9 cellular contexts compared by ENCODE assay signal in genomic region chr6:163416380-163416629, GRCh38. TPM values are rescaled to one million over a fixed set of nuclear protein-coding genes. Genes with fewer than 3 reads are reported as not detected.
A peak's percentile ranks its signal among the peaks of the same experiment; 100 is the strongest.
DNase-seq lines count a peak whose midpoint lies in the region; ATAC-seq, FAIRE-seq and TF ChIP-seq lines count a peak whose summit lies in the region.
"Had no signal": no experiment of that assay in that cellular context is flagged by ENCODE, and none has a peak within 500 bp of the region (broad histone marks: within the 10 kb centered on the region; RNA-seq: fewer than 3 reads in every experiment).

No MANE protein-coding gene starts in this region.

- no peak overlapping the region for H4K8ac ChIP-seq in mesendoderm (ENCODE audit: low read depth, low read length)

- H2BK15ac ChIP-seq in mesendoderm (replicated peaks; ENCODE audit: low read depth), result no peak overlapping the region

- BruUV-seq in K562 (replicated peaks; lab: Mats Ljungman, UMichigan), result TSS peak; percentile 48

- no peak for TF ChIP-seq EP300 in K562 (IDR thresholded peaks at IDR 0.05; ENCODE audit: low read length)

- no peaks in the 10 kb centered on the region; the same call in none of the 2 replicates for H4K20me1 ChIP-seq in K562 (replicated peaks; ENCODE audit: control insufficient read depth, insufficient read depth, low read length)

- H3K4me3 ChIP-seq in right atrium auricular region, result peak overlapping the region; percentile 93 to 98
- H3K4me3 ChIP-seq in K562, result peak overlapping the region; percentile 87
- peak overlapping the region; percentile 80 for H3K4me3 ChIP-seq in mesendoderm (ENCODE audit: low read length)
- H3K4me3 ChIP-seq in aorta (ENCODE audit: low read length in 2 of 2), result peak overlapping the region; percentile 87 to 96

- intact Hi-C loops in Right ventricle myocardium inferior (cut with DNase I), result loop anchor here (1.0 to 5.0 kb wide), 7 partner anchors 151 to 692 kb away; no protein-coding TSS in a partner anchor
- intact Hi-C loops in K562 (cut with micrococcal nuclease), result loop anchor here (1.0 to 5.0 kb wide), 6 partner anchors 156 to 1511 kb away; no protein-coding TSS in a partner anchor
- intact Hi-C loops in aorta (cut with DNase I), result loop anchor here (10.0 kb wide), 4 partner anchors 118 to 692 kb away; partner anchors contain the start of genes PACRG (in 1 of the 2) and PRKN (in 1 of the 2)

- no peak for TF ChIP-seq CTCF in right atrium auricular region (IDR thresholded peaks at IDR 0.05)
- TF ChIP-seq CTCF in K562 (IDR thresholded peaks at IDR 0.05 in 2 of 3, conservative IDR thresholded peaks at IDR 0.05 in 1 of 3; ENCODE audit: insufficient read depth in 2 of 3, low read depth in 1 of 3, low read length in 3 of 3), result no peak

- no peak overlapping the region for H3K4ac ChIP-seq in mesendoderm (ENCODE audit: low read depth, low read length)

- no peak for ATAC-seq in Right ventricle myocardium inferior
- no peak for ATAC-seq in K562
- ATAC-seq in aorta (ENCODE audit: low FRiP score), result no peak
- ATAC-seq: activated CD4-positive, CD25-positive, alpha-beta regulatory T cell treated with anti-CD3 and anti-CD28 coated beads, Interleukin-2, amount 50 U/mL, for 24 hours had no signal

- H3K9me1 ChIP-seq in K562 (ENCODE audit: control insufficient read depth, insufficient read depth, low read length), result no peaks in the 10 kb centered on the region

- peak overlapping the region; percentile 75 for H3K56ac ChIP-seq in mesendoderm (ENCODE audit: low read length)

- peaks cover 0 to 29% of the 10 kb centered on the region in 2 donors for H3K4me1 ChIP-seq in right atrium auricular region
- H3K4me1 ChIP-seq in K562 (replicated peaks in 1 of 2; ENCODE audit: control insufficient read depth in 2 of 2, insufficient read depth in 2 of 2, low read length in 2 of 2), result peaks cover 12% of the 10 kb centered on the region in 2 experiments
- H3K4me1 ChIP-seq in mesendoderm (ENCODE audit: control insufficient read depth, low read depth, low read length), result peaks cover 2% of the 10 kb centered on the region
- H3K4me1 ChIP-seq in aorta (ENCODE audit: control insufficient read depth in 1 of 2, insufficient read depth in 2 of 2, low read length in 2 of 2), result peaks cover 3% of the 10 kb centered on the region in 2 donors

- H3K27ac ChIP-seq in right atrium auricular region (peak overlapping the region; percentile 100), K562 (ENCODE audit: extremely low read depth, low read depth, low read length) (peak overlapping the region; percentile 93), mesendoderm (ENCODE audit: low read depth, low read length) (no peak overlapping the region), aorta (ENCODE audit: low read depth in 1 of 2, low read length in 2 of 2) (peak overlapping the region in 1 of 2 donors; percentile 87)

- H3K9ac ChIP-seq in K562 (ENCODE audit: insufficient read depth in 1 of 2, low read depth in 2 of 2, low read length in 2 of 2), result peak overlapping the region; percentile 6 to 93; a peak in 2 of 4 replicates
- peak overlapping the region; percentile 85 for H3K9ac ChIP-seq in mesendoderm (ENCODE audit: low read length)

- no peak overlapping the region for H3K23ac ChIP-seq in mesendoderm (ENCODE audit: low read length)

- no peaks in the 10 kb centered on the region for H3K9me3 ChIP-seq in right atrium auricular region
- H3K9me3 ChIP-seq in K562 (replicated peaks; ENCODE audit: control insufficient read depth, insufficient read depth, low read depth, low read length), result no peaks in the 10 kb centered on the region
- no peaks in the 10 kb centered on the region for H3K9me3 ChIP-seq in aorta (ENCODE audit: control insufficient read depth, low read length)

- H3K36me3 ChIP-seq in right atrium auricular region (no peaks in the 10 kb centered on the region), K562 (ENCODE audit: control insufficient read depth, insufficient read depth, low read length) (no peaks in the 10 kb centered on the region; the same call in 2 of the 3 replicates), mesendoderm (ENCODE audit: control insufficient read depth, insufficient read depth, low read length) (no peaks in the 10 kb centered on the region), aorta (ENCODE audit: control insufficient read depth in 1 of 2, insufficient read depth in 2 of 2, low read length in 1 of 2) (no peaks in the 10 kb centered on the region)

- H4K5ac ChIP-seq in mesendoderm (ENCODE audit: low read length), result no peak overlapping the region

- no peak for TF ChIP-seq RAD21 in K562 (CRISPR knock-in tag; conservative IDR thresholded peaks at IDR 0.05 in 1 of 2, IDR thresholded peaks at IDR 0.05 in 1 of 2)

- TF ChIP-seq POLR2A in K562 (conservative IDR thresholded peaks at IDR 0.05), result no peak

- no peak for DNase-seq in right atrium auricular region (ENCODE audit: low spot score)
- no peak for DNase-seq in Right ventricle myocardium inferior (ENCODE audit: missing footprints)
- no peak for DNase-seq in K562 (ENCODE audit: extremely low read depth in 1 of 4, low spot score in 3 of 4)
- no peak for DNase-seq in mesendoderm
- DNase-seq in aorta, result no peak
- DNase-seq in stimulated activated CD4-positive, alpha-beta T cell treated with anti-CD3 and anti-CD28 coated beads, Interleukin-2, amount 100 ng/mL, for 24 hours, result no peak
- DNase-seq in urothelium cell line (ENCODE audit: low spot score), result no peak
- DNase-seq in GM19239 (ENCODE audit: insufficient read length, low spot score), result no peak

- no peak overlapping the region for H2BK5ac ChIP-seq in mesendoderm (ENCODE audit: low read length)

- no peak overlapping the region for H2AK5ac ChIP-seq in mesendoderm (ENCODE audit: low read length)

- no peak overlapping the region for H2BK120ac ChIP-seq in mesendoderm (ENCODE audit: low read depth, low read length)

- POLR2A ChIA-PET in K562 (lab: Yijun Ruan, JAX), result interaction anchor here (0.6 to 1.8 kb wide), 5 partner anchors 11 to 327 kb away, joined by 3 to 7 read pairs (median 4); no protein-coding TSS in a partner anchor

- CTCF ChIA-PET in K562 (lab: Yijun Ruan, JAX; ENCODE audit: low intra/inter-chr PET ratio), result interaction anchor here (0.7 to 1.1 kb wide), 3 partner anchors 74 to 540 kb away, joined by 3 to 4 read pairs (median 4); no protein-coding TSS in a partner anchor

- peaks cover 79% of the 10 kb centered on the region for H3K79me2 ChIP-seq in K562 (ENCODE audit: control insufficient read depth, insufficient read depth, low read length)
- H3K79me2 ChIP-seq in mesendoderm (ENCODE audit: control insufficient read depth, insufficient read depth, low read length), result peaks cover 37% of the 10 kb centered on the region

- H3K4me2 ChIP-seq in K562 (ENCODE audit: insufficient read depth, low read length) (peak overlapping the region; percentile 96), mesendoderm (ENCODE audit: low read length) (peak overlapping the region; percentile 64)

- H3K18ac ChIP-seq in mesendoderm (ENCODE audit: low read length), result peak overlapping the region; percentile 40

- no peak for FAIRE-seq in K562 (lab: Jason Lieb, UNC)
- FAIRE-seq in urothelium cell line (lab: Jason Lieb, UNC), result no peak
- FAIRE-seq in GM19239 (lab: Jason Lieb, UNC), result no peak

- WGBS in K562 (ENCODE audit: insufficient coverage, low coverage, missing lambda C conversion rate), result 1% methylated on average over 7 of the region's 7 CpGs
- no CpG with 5 or more reads among the region's 7 CpGs for WGBS in mesendoderm (ENCODE audit: extremely low coverage, insufficient coverage, low lambda C conversion rate)
- WGBS in aorta, 2 donors, result 0% methylated on average over 7 of the region's 7 CpGs

- no peaks in the 10 kb centered on the region for H3K79me1 ChIP-seq in mesendoderm (ENCODE audit: low read length)

- H3K27me3 ChIP-seq in right atrium auricular region (no peaks in the 10 kb centered on the region), K562 (ENCODE audit: control insufficient read depth in 2 of 2, insufficient read depth in 2 of 2, low read length in 2 of 2) (no peaks in the 10 kb centered on the region), mesendoderm (ENCODE audit: insufficient read depth, low read length, poor library complexity) (no peaks in the 10 kb centered on the region), aorta (ENCODE audit: control insufficient read depth in 1 of 2, insufficient read depth in 2 of 2, low read length in 1 of 2) (no peaks in the 10 kb centered on the region)

- in situ Hi-C loops in K562 (cut with MboI), result no loop called here

- no peak overlapping the region for H2AFZ ChIP-seq in K562 (ENCODE audit: low read depth, low read length)

TF ChIP-seq in K562, 482 proteins besides CTCF, POLR2A, EP300 and RAD21 (continues in another document):
- TF ChIP-seq SREBF1 (IDR thresholded peaks at IDR 0.05; ENCODE audit: borderline replicate concordance, low read depth, low read length), result no peak
- TF ChIP-seq PHF8 (IDR thresholded peaks at IDR 0.05; ENCODE audit: borderline replicate concordance, low read length), result no peak
- no peak for TF ChIP-seq MXI1 (IDR thresholded peaks at IDR 0.05; ENCODE audit: low read depth, low read length)

RNA-seq across cellular contexts. Expression of gene QKI, which starts 1.8 kb away (rescaled TPM):
- total RNA-seq in right atrium auricular region, result 100 to 1,000 TPM; 366 to 434 TPM
- 459 TPM for total RNA-seq in Right ventricle myocardium inferior
- total RNA-seq in K562 (2011; cell fraction: chromatin; rRNA removed; ENCODE audit: low replicate concordance), result 91.7 and 174 TPM in 2 replicates
- 37.5 and 45.5 TPM in 2 replicates for total RNA-seq in K562 (2011; cell fraction: nucleolus; rRNA removed)
- total RNA-seq in K562 (2011; cell fraction: nucleoplasm; rRNA removed), result 95.0 and 184 TPM in 2 replicates
- total RNA-seq in K562 (2014; rRNA removed), result 107 and 114 TPM in 2 replicates
- 123 and 145 TPM in 2 replicates for total RNA-seq in K562 (2014; rRNA removed; fragmentation: Illumina TruSeq; extraction: Trizol)
- total RNA-seq in K562 (2015; rRNA removed; fragmentation: Illumina TruSeq; extraction: Trizol), result 118 and 128 TPM in 2 replicates
- total RNA-seq in K562 (2021), result 129 and 142 TPM in 2 replicates
- polyA plus RNA-seq in K562 (2011; rRNA removed), result 127 and 141 TPM in 2 replicates
- polyA plus RNA-seq in K562 (2011; cell fraction: cytosol; rRNA removed), result 173 and 191 TPM in 2 replicates
- 121 and 146 TPM in 2 replicates for polyA plus RNA-seq in K562 (2011; cell fraction: nucleus; rRNA removed)
- polyA plus RNA-seq in K562 (2012), result 66.4 and 69.4 TPM in 2 replicates
- polyA plus RNA-seq in K562 (2014; fragmentation: Illumina TruSeq; extraction: Trizol), result 170 and 215 TPM in 2 replicates
- 10 to 100 TPM; 20.4 to 61.0 TPM for polyA plus RNA-seq in K562 (2014; fragmentation: Nextera tagmentation; extraction: Ambion mirVana)
- 91.1 and 92.9 TPM in 2 replicates for polyA plus RNA-seq in K562 (2014; rRNA removed)
- 390 and 459 TPM in 2 replicates for polyA minus RNA-seq in K562 (2011; rRNA and poly(A)+ RNA removed)
- 157 and 234 TPM in 2 replicates for polyA minus RNA-seq in K562 (2011; cell fraction: cytosol; rRNA and poly(A)+ RNA removed)
- 111 and 169 TPM in 2 replicates for polyA minus RNA-seq in K562 (2011; cell fraction: nucleus; rRNA and poly(A)+ RNA removed)
- polyA plus RNA-seq in mesendoderm (2013, experiment 1 of 2), result 119 TPM
- 114 TPM for polyA plus RNA-seq in mesendoderm (2013, experiment 2 of 2)
- total RNA-seq in aorta, result 100 to 1,000 TPM; 149 to 213 TPM
- polyA plus RNA-seq in aorta, result 10 to 100 TPM; 27.1 to 30.1 TPM
